ENCODE assay signal across 21 cellular contexts in genomic region chr4:28555851-28556250, GRCh38.
DNase-seq lines count a peak whose midpoint lies in the region; ATAC-seq, FAIRE-seq and TF ChIP-seq lines count a peak whose summit lies in the region.
"Had no signal": no experiment of that assay in that cellular context is flagged by ENCODE, and none has a peak within 500 bp of the region (broad histone marks: within the 10 kb centered on the region; RNA-seq: fewer than 3 reads in every experiment).

No MANE protein-coding gene starts in this region.

- H4K20me1 ChIP-seq in endothelial cell of umbilical vein (replicated peaks; ENCODE audit: control insufficient read depth, extremely low read depth, insufficient read depth, low read length): no peaks in the 10 kb centered on the region

- no peak overlapping the region for H3K4me3 ChIP-seq in endothelial cell of umbilical vein (replicated peaks in 1 of 3; ENCODE audit: insufficient read depth in 1 of 3, low read depth in 1 of 3, low read length in 3 of 3)
- H3K4me3 ChIP-seq: PC-9 had no signal

- dilution Hi-C loops in endothelial cell of umbilical vein (cut with MboI; ENCODE audit: extremely low pct_ligation_motif_present, low sequenced_read_pairs): no loop called here

- peaks cover 6% of the 10 kb centered on the region for H3K4me1 ChIP-seq in endothelial cell of umbilical vein (ENCODE audit: control insufficient read depth, extremely low read depth, insufficient read depth, low read length)
- H3K4me1 ChIP-seq: Caco-2 had no signal

- no TSS peak for BruUV-seq in endothelial cell of umbilical vein (replicated peaks; lab: Mats Ljungman, UMichigan)

- no peak for ATAC-seq in HG02870 (IDR thresholded peaks at IDR 0.05; ENCODE audit: unreplicated experiment)

- H3K9me3 ChIP-seq in endothelial cell of umbilical vein (replicated peaks; ENCODE audit: control insufficient read depth, insufficient read depth, low read length): no peaks in the 10 kb centered on the region
- H3K9me3 ChIP-seq: Caco-2 had no signal

- TF ChIP-seq POLR2A in endothelial cell of umbilical vein (IDR thresholded peaks at IDR 0.05; ENCODE audit: low read depth, low read length): no peak

- H3K27me3 ChIP-seq in endothelial cell of umbilical vein (ENCODE audit: control insufficient read depth in 2 of 2, insufficient read depth in 2 of 2, low read length in 2 of 2): no peaks in the 10 kb centered on the region

- H3K9ac ChIP-seq in endothelial cell of umbilical vein (replicated peaks; ENCODE audit: extremely low read depth, insufficient read depth, low read length): no peak overlapping the region

- peak overlapping the region; percentile 11 for H3K4me2 ChIP-seq in endothelial cell of umbilical vein (ENCODE audit: insufficient read depth, low read length)
- H3K4me2 ChIP-seq: PC-9 had no signal

- no peaks in the 10 kb centered on the region for H3K9me1 ChIP-seq in endothelial cell of umbilical vein (replicated peaks; ENCODE audit: control insufficient read depth, extremely low read depth, insufficient read depth, low read length)

- H3K27ac ChIP-seq in endothelial cell of umbilical vein (ENCODE audit: insufficient read depth, low read depth, low read length): no peak overlapping the region
- H3K27ac ChIP-seq: 22Rv1, HL-60, PC-9 had no signal

- intact Hi-C loops in endothelial cell of umbilical vein (cut with micrococcal nuclease): loop anchor here (5.0 kb wide), 1 partner anchor 204 kb away; no protein-coding TSS in a partner anchor

- FAIRE-seq in endothelial cell of umbilical vein (lab: Jason Lieb, UNC): no peak

- no peak for TF ChIP-seq CTCF in endothelial cell of umbilical vein (IDR thresholded peaks at IDR 0.05; ENCODE audit: extremely low read depth in 1 of 2, insufficient read depth in 1 of 2, low read depth in 1 of 2, low read length in 2 of 2)

- no peaks in the 10 kb centered on the region for H3K79me2 ChIP-seq in endothelial cell of umbilical vein (ENCODE audit: control insufficient read depth, insufficient read depth, low read length)

- DNase-seq in DMS53 (lab: John Stamatoyannopoulos, UW) (peak; percentile 23), DMS53 treated with DMSO at 0.1 percent for 48 hours (lab: John Stamatoyannopoulos, UW; ENCODE audit: unreplicated experiment) (no peak), endothelial cell of umbilical vein (ENCODE audit: low read depth, low spot score) (peak; percentile 59), iris pigment epithelial cell (ENCODE audit: low read depth) (peak; percentile 1), stromal cell of bone marrow (ENCODE audit: low read depth) (peak; percentile 71), NCI-H1092 (lab: John Stamatoyannopoulos, UW) (no peak), pons (ENCODE audit: low spot score) (no peak)
- DNase-seq: Caco-2; DMS79 treated with DMSO at 0.1 percent for 48 hours; GDM1; GOT3; KBM-7; NCI-H1092 treated with DMSO at 0.1 percent for 48 hours; NCI-H1694; NCI-H345; NCI-H526 treated with DMSO at 0.1 percent for 48 hours; NK-92 treated with Interleukin-12 subunit alpha and Interleukin-12 subunit beta, amount 100 ng/mL, for 24 hours; PC-9 had no signal

- POLR2A ChIA-PET in endothelial cell of umbilical vein (lab: Charles Lee): no interaction called here

- H3K36me3 ChIP-seq in endothelial cell of umbilical vein (ENCODE audit: control insufficient read depth in 2 of 2, extremely low read depth in 1 of 2, insufficient read depth in 2 of 2, low read length in 2 of 2): no peaks in the 10 kb centered on the region

- no peak overlapping the region for H2AFZ ChIP-seq in endothelial cell of umbilical vein (ENCODE audit: low read depth, low read length)
- H2AFZ ChIP-seq: PC-9 had no signal

- CTCF ChIA-PET in endothelial cell of umbilical vein (lab: Charles Lee): no interaction called here

TF ChIP-seq in endothelial cell of umbilical vein, 7 proteins besides CTCF, POLR2A, EP300 and RAD21:
- TF ChIP-seq EZH2 (IDR thresholded peaks at IDR 0.05; ENCODE audit: borderline replicate concordance, low read depth, low read length, severe bottlenecking) (no peak), GATA2 (IDR thresholded peaks at IDR 0.05; ENCODE audit: insufficient read depth, insufficient read length, low read depth, low read length) (peak; percentile 33)
TF ChIP-seq in endothelial cell of umbilical vein: peak in this region for 1.

Comparison
In these comparisons a context has a peak if more than half of its experiments do, and no peak if none do; other contexts are left out.
1. DNase-seq: peak in DMS53 (single experiment), endothelial cell of umbilical vein (single experiment), iris pigment epithelial cell (single experiment) and stromal cell of bone marrow (single experiment); none in DMS53 treated with DMSO at 0.1 percent for 48 hours (single experiment), NCI-H1092 (single experiment) and pons (single experiment).